In the genomic region with DNA sequence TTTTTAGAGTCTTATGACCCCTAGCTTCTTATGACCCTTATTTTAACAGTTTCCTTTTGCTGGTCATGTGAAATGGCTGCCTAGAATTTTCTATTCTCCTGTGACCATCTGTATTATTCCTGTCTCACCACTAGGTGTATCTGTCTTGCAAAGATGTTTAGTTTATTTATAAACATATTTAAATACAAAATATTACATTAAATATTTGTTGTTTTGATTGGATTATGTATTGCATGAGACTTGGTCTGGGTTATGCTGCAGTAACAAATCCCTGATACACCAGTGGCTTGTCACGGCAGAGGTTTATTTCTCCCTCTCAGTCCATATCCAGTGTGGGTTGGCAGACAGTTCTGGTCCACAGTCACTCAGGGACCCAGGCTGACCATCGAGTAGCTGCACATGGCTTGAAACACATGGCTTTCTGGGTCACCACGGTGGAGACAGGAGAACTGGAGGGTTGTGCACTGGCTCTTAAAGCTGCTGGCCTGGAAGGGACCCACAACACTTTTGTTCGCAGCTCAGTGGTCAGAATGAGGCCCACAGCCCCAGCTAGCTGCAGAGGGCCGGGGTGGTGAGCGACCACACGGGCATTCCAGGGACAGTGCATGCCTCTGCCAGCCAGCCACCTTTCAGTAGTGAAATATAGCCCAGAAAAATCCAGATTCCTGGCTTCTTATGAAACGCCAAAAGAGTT, we compare ENCODE assay signal across 10 cellular contexts. TPM values are rescaled to one million over a fixed set of nuclear protein-coding genes. Genes with fewer than 3 reads are reported as not detected.
A peak's percentile ranks its signal among the peaks of the same experiment; 100 is the strongest.
DNase-seq lines count a peak whose midpoint lies in the region; ATAC-seq and TF ChIP-seq lines count a peak whose summit lies in the region.
"Had no signal": no experiment of that assay in that cellular context is flagged by ENCODE, and none has a peak within 500 bp of the region (broad histone marks: within the 10 kb centered on the region; RNA-seq: fewer than 3 reads in every experiment).

No MANE protein-coding gene starts in this region.

- H3K36me3 ChIP-seq in gastrocnemius medialis, result no peaks in the 10 kb centered on the region

- no peaks in the 10 kb centered on the region for H3K27me3 ChIP-seq in right cardiac atrium (ENCODE audit: control insufficient read depth, insufficient read depth)
- no peaks in the 10 kb centered on the region for H3K27me3 ChIP-seq in gastrocnemius medialis

- no peaks in the 10 kb centered on the region for H3K9me3 ChIP-seq in right cardiac atrium (ENCODE audit: control insufficient read depth, low read length)
- H3K9me3 ChIP-seq in gastrocnemius medialis, result no peaks in the 10 kb centered on the region

- no peak overlapping the region for H3K4me3 ChIP-seq in GM12864 (ENCODE audit: low read depth, low read length)
- H3K4me3 ChIP-seq in right cardiac atrium (ENCODE audit: low read length), result no peak overlapping the region
- H3K4me3 ChIP-seq in gastrocnemius medialis, result no peak overlapping the region

- no peak for TF ChIP-seq POLR2A in gastrocnemius medialis (IDR thresholded peaks at IDR 0.05)

- intact Hi-C loops in right cardiac atrium (cut with DNase I) (no loop called here), gastrocnemius medialis (cut with DNase I; ENCODE audit: low total_unique reads) (no loop called here)

- TF ChIP-seq CTCF in GM12864 (IDR thresholded peaks at IDR 0.05; ENCODE audit: low read depth, low read length, missing control alignments) (peak; percentile 7), gastrocnemius medialis (IDR thresholded peaks at IDR 0.05 in 4 of 5, conservative IDR thresholded peaks at IDR 0.05 in 1 of 5) (peak in 1 of 5 experiments; percentile 24)

- peaks cover 59% of the 10 kb centered on the region for H3K4me1 ChIP-seq in right cardiac atrium (ENCODE audit: control insufficient read depth, insufficient read depth, low read length)
- H3K4me1 ChIP-seq in gastrocnemius medialis, result peaks cover 81% of the 10 kb centered on the region in 2 donors

- H3K27ac ChIP-seq in right cardiac atrium (ENCODE audit: low read length) (peak overlapping the region; percentile 96), gastrocnemius medialis (peak overlapping the region; percentile 89 to 97 (median 95))

- 62% methylated on average over 8 of the region's 8 CpGs for WGBS in right cardiac atrium

- ATAC-seq in SK-N-SH treated with all-trans-retinoic acid at 6 μM for 48 hours (peak; percentile 21; the same call in 1 of the 3 replicates), right cardiac atrium (no peak), gastrocnemius medialis (no peak), HG03196 (IDR thresholded peaks at IDR 0.05; ENCODE audit: unreplicated experiment) (no peak), GM21390 (IDR thresholded peaks at IDR 0.05; ENCODE audit: unreplicated experiment) (no peak)

- in situ Hi-C loops in gastrocnemius medialis (cut with MboI; ENCODE audit: low sequenced_read_pairs in 4 of 4), result no loop called here

- no peak for DNase-seq in GM12864 (ENCODE audit: low read depth)
- DNase-seq in right cardiac atrium, result no peak
- no peak for DNase-seq in gastrocnemius medialis
- DNase-seq in AG08396 (ENCODE audit: low spot score), result no peak
- no peak for DNase-seq in DMS79 treated with DMSO at 0.1 percent for 48 hours (lab: John Stamatoyannopoulos, UW)
- DNase-seq: amniotic stem cell; stimulated activated CD4-positive, alpha-beta T cell treated with anti-CD3 and anti-CD28 coated beads, Interleukin-12 subunit alpha, Interleukin-12 subunit beta, amount 100 ng/mL, for 4 hours had no signal

TF ChIP-seq in SK-N-SH treated with all-trans-retinoic acid at 6 μM for 48 hours, 23 proteins besides CTCF, POLR2A, EP300 and RAD21:
- TF ChIP-seq ZC3H10 (CRISPR knock-in tag; IDR thresholded peaks at IDR 0.05), result no peak
- TF ChIP-seq ESRRG (CRISPR knock-in tag; IDR thresholded peaks at IDR 0.05), result no peak
- no peak for TF ChIP-seq ZFP3 (CRISPR knock-in tag; IDR thresholded peaks at IDR 0.05)
- no peak for TF ChIP-seq ARNTL (CRISPR knock-in tag; IDR thresholded peaks at IDR 0.05; ENCODE audit: borderline replicate concordance, low read depth)

RNA-seq across cellular contexts. Expression of a gene that starts 7.4 kb away (rescaled TPM):
- total RNA-seq in right cardiac atrium (10 to 100 TPM; 57.9 to 92.1 (median 76.3) TPM), gastrocnemius medialis (10 to 100 TPM in 3 of 4 donors, 1 to 10 TPM in 1; 9.4 to 39.7 (median 24.0) TPM)
- 45.4 TPM for polyA plus RNA-seq in right cardiac atrium

RNA-seq across cellular contexts. Expression of a gene that starts 11.6 kb away (rescaled TPM):
- total RNA-seq in right cardiac atrium (10 to 100 TPM; 18.8 to 43.8 (median 23.8) TPM), gastrocnemius medialis (100 to 1,000 TPM in 2 of 4 donors, 10 to 100 TPM in 2; 83.4 to 331 (median 120) TPM)
- polyA plus RNA-seq in right cardiac atrium, result 32.5 TPM

RNA-seq across cellular contexts. Expression of a gene that starts 33.8 kb away (rescaled TPM):
- 10 to 100 TPM; 15.4 to 20.7 (median 19.2) TPM for total RNA-seq in right cardiac atrium
- 14.8 TPM for polyA plus RNA-seq in right cardiac atrium
- 10 to 100 TPM in 2 of 4 donors, 1 to 10 TPM in 2; 3.6 to 12.3 (median 8.1) TPM for total RNA-seq in gastrocnemius medialis

RNA-seq across cellular contexts. Expression of a gene that starts 55.8 kb away (rescaled TPM):
- total RNA-seq in right cardiac atrium (under 1 TPM in 3 of 4 donors, not detected in 1; 0.23 to 0.71 (median 0.29) TPM), gastrocnemius medialis (not detected)
- polyA plus RNA-seq in right cardiac atrium, result 0.14 TPM
